8 cellular contexts compared by ENCODE assay signal in genomic region chr2:161237397-161238263, GRCh38.
DNase-seq lines count a peak whose midpoint lies in the region; ATAC-seq lines count a peak whose summit lies in the region.

No MANE protein-coding gene starts in this region.

- no peaks in the 10 kb centered on the region for H3K9me3 ChIP-seq in MG63

- no peaks in the 10 kb centered on the region for H3K27me3 ChIP-seq in MG63

- H3K36me3 ChIP-seq in MG63 = no peaks in the 10 kb centered on the region; the same call in 1 of the 2 replicates

- intact Hi-C loops in left colon (cut with DNase I, micrococcal nuclease) = no loop called here

- ATAC-seq in GM21576 (IDR thresholded peaks at IDR 0.05; ENCODE audit: unreplicated experiment) (peak; percentile 38), left colon (peak; percentile 79)

- DNase-seq in DMS53 treated with DMSO at 0.1 percent for 48 hours (lab: John Stamatoyannopoulos, UW; ENCODE audit: unreplicated experiment) = peak; percentile 48
- DNase-seq in MG63 = peak; percentile 36
- DNase-seq in activated CD4-positive, CD25-positive, alpha-beta regulatory T cell treated with anti-CD3 and anti-CD28 coated beads, Interleukin-2, amount 50 U/mL, for 16 hours (ENCODE audit: low read depth, low spot score) = peak; percentile 13
- DNase-seq in cerebellum (ENCODE audit: low spot score) = peak; percentile 40
- DNase-seq in left colon = peak; percentile 55 to 70
- peak; percentile 44 to 47 for DNase-seq in stimulated activated CD4-positive, alpha-beta T cell treated with anti-CD3 and anti-CD28 coated beads, Interleukin-1b, Interleukin-23, amount 100 ng/mL, for 4 hours (ENCODE audit: low read depth in 2 of 2)
- no peak for DNase-seq in germinal center (ENCODE audit: low spot score)

- peak overlapping the region; percentile 46 for H3K4me3 ChIP-seq in MG63
